11 cellular contexts compared by ENCODE assay signal in genomic region chr3:150083653-150084037, GRCh38.
DNase-seq lines count a peak whose midpoint lies in the region; ATAC-seq, FAIRE-seq and TF ChIP-seq lines count a peak whose summit lies in the region.
"Had no signal": no experiment of that assay in that cellular context is flagged by ENCODE, and none has a peak within 500 bp of the region (broad histone marks: within the 10 kb centered on the region; RNA-seq: fewer than 3 reads in every experiment).

No MANE protein-coding gene starts in this region.

- H3K4me3 ChIP-seq in AG09309 (ENCODE audit: control insufficient read depth, low read depth, low read length), result peak overlapping the region; percentile 4
- H3K4me3 ChIP-seq in esophagus muscularis mucosa, result peak overlapping the region; percentile 27 to 53 (median 32)
- H3K4me3 ChIP-seq in pancreas, result no peak overlapping the region
- H3K4me3 ChIP-seq in lower leg skin (ENCODE audit: low read depth, poor library complexity, severe bottlenecking), result no peak overlapping the region

- H3K4me1 ChIP-seq in esophagus muscularis mucosa (peaks cover 5 to 36% (median 30%) of the 10 kb centered on the region in 4 donors), pancreas (no peaks in the 10 kb centered on the region)
- H3K4me1 ChIP-seq: Caco-2 had no signal

- no peak for ATAC-seq in pancreas

- FAIRE-seq in pancreas (lab: Jason Lieb, UNC) (peak; percentile 47), HTR-8/SVneo (lab: Jason Lieb, UNC) (no peak)
- FAIRE-seq: colon had no signal

- H3K27me3 ChIP-seq in esophagus muscularis mucosa (no peaks in the 10 kb centered on the region), pancreas (peaks cover 0 to 4% (median 0%) of the 10 kb centered on the region in 4 donors)

- H3K36me3 ChIP-seq in esophagus muscularis mucosa (no peaks in the 10 kb centered on the region), pancreas (no peaks in the 10 kb centered on the region)

- DNase-seq in AG09309 (ENCODE audit: low read depth), result no peak
- peak; percentile 26 for DNase-seq in NCI-H2227 (lab: John Stamatoyannopoulos, UW; ENCODE audit: unreplicated experiment)
- peak; percentile 72 for DNase-seq in esophagus muscularis mucosa (ENCODE audit: extremely low spot score)
- DNase-seq in pancreas, result no peak
- no peak for DNase-seq in HTR-8/SVneo (ENCODE audit: insufficient read length, low spot score)
- no peak for DNase-seq in lower leg skin (ENCODE audit: low spot score in 2 of 2)
- no peak for DNase-seq in HPDE6-E6E7 (ENCODE audit: extremely low spot score)
- DNase-seq in DMS114 treated with DMSO at 0.1 percent for 48 hours (lab: John Stamatoyannopoulos, UW; ENCODE audit: unreplicated experiment), result no peak
- DNase-seq: activated T-cell treated with anti-CD3 and anti-CD28 coated beads, Interleukin-2, amount 50 U/mL, for 1 hour; Caco-2 had no signal

- TF ChIP-seq EP300 in esophagus muscularis mucosa (IDR thresholded peaks at IDR 0.05), result no peak

- H3K27ac ChIP-seq in esophagus muscularis mucosa (replicated peaks in 1 of 4), result peak overlapping the region; percentile 20 to 44 (median 32)
- H3K27ac ChIP-seq in pancreas, result no peak overlapping the region

- TF ChIP-seq POLR2A in esophagus muscularis mucosa (IDR thresholded peaks at IDR 0.05; ENCODE audit: low read depth), result no peak
- TF ChIP-seq POLR2A in lower leg skin (IDR thresholded peaks at IDR 0.05), result no peak

- WGBS in esophagus muscularis mucosa, result 6% methylated on average over 8 of the region's 8 CpGs
- 56 to 59% methylated on average over 8 of the region's 8 CpGs for WGBS in pancreas, 2 donors
- WGBS in lower leg skin, 2 donors, result 39 to 46% methylated on average over 8 of the region's 8 CpGs

- intact Hi-C loops in esophagus muscularis mucosa (cut with DNase I) (no loop called here), pancreas (cut with DNase I) (no loop called here), lower leg skin (cut with DNase I; ENCODE audit: low total_unique reads) (no loop called here)

- H3K9me3 ChIP-seq in esophagus muscularis mucosa (no peaks in the 10 kb centered on the region), pancreas (no peaks in the 10 kb centered on the region)
- H3K9me3 ChIP-seq: Caco-2 had no signal

- no peak for TF ChIP-seq CTCF in AG09309 (IDR thresholded peaks at IDR 0.05; ENCODE audit: control insufficient read depth, insufficient read depth, low read depth, low read length, missing control alignments)
- TF ChIP-seq CTCF in esophagus muscularis mucosa (IDR thresholded peaks at IDR 0.05), result no peak
- TF ChIP-seq CTCF in pancreas (IDR thresholded peaks at IDR 0.05), result no peak
- TF ChIP-seq CTCF in lower leg skin (IDR thresholded peaks at IDR 0.05), result no peak

Comparison
In these comparisons a context has a peak if more than half of its experiments do, and no peak if none do; other contexts are left out.
1. DNase-seq: peak in NCI-H2227 (single experiment) and esophagus muscularis mucosa (single experiment); none in AG09309 (single experiment), pancreas (0 of 6), HTR-8/SVneo (single experiment), lower leg skin (0 of 2), HPDE6-E6E7 (single experiment) and DMS114 treated with DMSO at 0.1 percent for 48 hours (single experiment).
2. H3K4me3 ChIP-seq: peak in AG09309 (single experiment) and esophagus muscularis mucosa (4 of 4); none in pancreas (0 of 4) and lower leg skin (single experiment).
3. H3K27ac ChIP-seq: peak in esophagus muscularis mucosa (4 of 4); none in pancreas (0 of 4).